Comparison of ENCODE assay signal across 20 cellular contexts in the genomic region with DNA sequence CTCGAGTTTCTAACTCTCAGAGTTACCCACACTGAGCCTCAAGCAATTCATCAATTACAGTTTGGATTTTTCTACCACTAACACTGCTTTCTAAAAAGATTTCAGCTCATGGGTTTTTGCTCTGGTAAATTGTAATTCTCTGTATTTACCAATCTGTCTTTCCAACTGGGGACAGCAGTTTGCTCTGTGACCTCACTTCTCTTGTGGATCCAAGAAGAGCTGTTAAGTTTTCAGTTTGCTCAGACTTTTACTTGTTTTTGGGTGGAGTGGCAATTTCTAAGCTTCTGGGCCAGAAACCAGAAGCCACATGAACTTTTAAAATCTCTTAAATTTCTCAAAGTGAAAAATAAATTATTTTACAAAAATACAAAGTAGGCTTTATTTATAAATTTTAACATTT.
"Had no signal": no experiment of that assay in that cellular context is flagged by ENCODE, and none has a peak within 500 bp of the region (broad histone marks: within the 10 kb centered on the region; RNA-seq: fewer than 3 reads in every experiment).

No MANE protein-coding gene starts in this region.

- H3K4me1 ChIP-seq: gastroesophageal sphincter, right atrium auricular region had no signal

- H3K9me3 Mint-ChIP-seq: immature natural killer cell; naive thymus-derived CD4-positive, alpha-beta T cell; nephron progenitor cell had no signal

- H3K9me3 ChIP-seq: gastroesophageal sphincter, neutrophil, right atrium auricular region had no signal

- ATAC-seq: esophagus mucosa; gastroesophageal sphincter; left cardiac atrium; left ventricle myocardium superior; naive thymus-derived CD4-positive, alpha-beta T cell had no signal

- H3K27ac ChIP-seq: coronary artery, gastroesophageal sphincter, neutrophil, right atrium auricular region had no signal

- H3K36me3 Mint-ChIP-seq: immature natural killer cell; naive thymus-derived CD4-positive, alpha-beta T cell had no signal

- H3K36me3 ChIP-seq: gastroesophageal sphincter, neutrophil, right atrium auricular region had no signal

- DNase-seq: effector CD4-positive, alpha-beta T cell; foreskin fibroblast; glutamatergic neuron; immature natural killer cell; kidney; left cardiac atrium; left ventricle myocardium superior; naive thymus-derived CD4-positive, alpha-beta T cell; nephron progenitor cell; posterior cingulate gyrus; small intestine; stimulated activated CD4-positive, alpha-beta T cell treated with anti-CD3 and anti-CD28 coated beads, Interleukin-2, amount 100 ng/mL, for 48 hours; stimulated activated naive CD4-positive, alpha-beta T cell treated with Interleukin-2 at 50 U/mL for 16 hours; trophoblast cell had no signal

- H3K4me3 ChIP-seq: coronary artery, gastroesophageal sphincter, lung, right atrium auricular region had no signal

- H3K4me3 Mint-ChIP-seq: immature natural killer cell; naive thymus-derived CD4-positive, alpha-beta T cell; nephron progenitor cell had no signal

- FAIRE-seq: kidney, small intestine had no signal

- H3K27me3 ChIP-seq: gastroesophageal sphincter, right atrium auricular region had no signal

- H3K27ac Mint-ChIP-seq: immature natural killer cell; naive thymus-derived CD4-positive, alpha-beta T cell; nephron progenitor cell had no signal

- H3K4me1 Mint-ChIP-seq: immature natural killer cell had no signal
